In genomic region chr5:135158982-135159381, GRCh38 we compare ENCODE assay signal across 1 cellular context.
TF ChIP-seq lines count a peak whose summit lies in the region.

No MANE protein-coding gene starts in this region.

TF ChIP-seq in HepG2, 621 proteins besides CTCF, POLR2A, EP300 and RAD21 (continued from another document):
- TF ChIP-seq ARID5B (CRISPR knock-in tag; IDR thresholded peaks at IDR 0.05) (peak; percentile 47; the same call in 1 of the 2 replicates), PHB2 (IDR thresholded peaks at IDR 0.05; ENCODE audit: partially characterized antibody) (no peak), PPARG (CRISPR knock-in tag; conservative IDR thresholded peaks at IDR 0.05) (peak; percentile 61; the same call in 1 of the 2 replicates), HNF4G (IDR thresholded peaks at IDR 0.05; ENCODE audit: borderline replicate concordance, low read depth, low read length) (0 out of 2 replicates have a peak, but pooled peaks have one; percentile 13), HNF4G (CRISPR knock-in tag; IDR thresholded peaks at IDR 0.05; ENCODE audit: borderline replicate concordance, low read depth) (no peak), ELF3 (CRISPR knock-in tag; IDR thresholded peaks at IDR 0.05) (0 out of 2 replicates have a peak, but pooled peaks have one; percentile 44), SALL1 (CRISPR knock-in tag; IDR thresholded peaks at IDR 0.05) (no peak), SOX5 (CRISPR knock-in tag; IDR thresholded peaks at IDR 0.05; ENCODE audit: borderline replicate concordance) (peak; percentile 48; the same call in 1 of the 2 replicates)
